In genomic region chr7:322111-322671, GRCh38 we compare ENCODE assay signal across 8 cellular contexts. TPM values are rescaled to one million over a fixed set of nuclear protein-coding genes. Genes with fewer than 3 reads are reported as not detected.
DNase-seq lines count a peak whose midpoint lies in the region; ATAC-seq and TF ChIP-seq lines count a peak whose summit lies in the region.

No MANE protein-coding gene starts in this region.

- CTCF ChIA-PET in CD8-positive, alpha-beta T cell (lab: Charles Lee), result interaction anchor here (0.6 to 5.3 kb wide), 21 partner anchors 10 to 856 kb away, joined by 3 to 53 read pairs (median 4); no protein-coding TSS in a partner anchor

- no peaks in the 10 kb centered on the region for H3K36me3 ChIP-seq in CD8-positive, alpha-beta T cell (ENCODE audit: insufficient read depth, low read length)
- H3K36me3 ChIP-seq in fibroblast of lung (ENCODE audit: control insufficient read depth, insufficient read depth, low read length) (no peaks in the 10 kb centered on the region), neutrophil (no peaks in the 10 kb centered on the region)

- H2AFZ ChIP-seq in fibroblast of lung (ENCODE audit: low read length), result no peak overlapping the region

- H3K4me1 Mint-ChIP-seq in CD8-positive, alpha-beta T cell (ENCODE audit: low read depth), result no peaks in the 10 kb centered on the region

- no peak overlapping the region for H3K27ac ChIP-seq in CD8-positive, alpha-beta T cell (ENCODE audit: low read depth, low read length)
- no peak overlapping the region for H3K27ac ChIP-seq in fibroblast of lung (ENCODE audit: insufficient read depth, low read length)
- H3K27ac ChIP-seq in neutrophil, result no peak overlapping the region
- H3K27ac ChIP-seq in substantia nigra (ENCODE audit: low read depth, low read length, poor library complexity, severe bottlenecking), result no peak overlapping the region

- H3K27ac Mint-ChIP-seq in CD8-positive, alpha-beta T cell, result no peak overlapping the region

- H3K4me1 ChIP-seq in CD8-positive, alpha-beta T cell (ENCODE audit: insufficient read depth, low read length), result peaks cover 4% of the 10 kb centered on the region
- no peaks in the 10 kb centered on the region for H3K4me1 ChIP-seq in fibroblast of lung (ENCODE audit: control insufficient read depth, extremely low read depth, insufficient read depth, low read length)
- no peaks in the 10 kb centered on the region for H3K4me1 ChIP-seq in neutrophil (ENCODE audit: control insufficient read depth in 1 of 2, insufficient read depth in 1 of 2, low read depth in 1 of 2, low read length in 1 of 2)

- H3K27me3 Mint-ChIP-seq in CD8-positive, alpha-beta T cell (ENCODE audit: low read depth), result peaks cover 27% of the 10 kb centered on the region

- no peak overlapping the region for H3K4me3 ChIP-seq in CD8-positive, alpha-beta T cell (ENCODE audit: low read depth, low read length)
- no peak overlapping the region for H3K4me3 ChIP-seq in fibroblast of lung (replicated peaks in 1 of 4; ENCODE audit: control extremely low read depth in 1 of 4, insufficient read depth in 1 of 4, low read depth in 3 of 4, low read length in 4 of 4)
- no peak overlapping the region for H3K4me3 ChIP-seq in neutrophil (ENCODE audit: low read depth in 1 of 2, low read length in 1 of 2)

- POLR2A ChIA-PET in CD8-positive, alpha-beta T cell (lab: Charles Lee), result no interaction called here

- intact Hi-C loops in CD8-positive, alpha-beta T cell (cut with DNase I, micrococcal nuclease), result loop anchor here (1.0 to 10.0 kb wide), 7 partner anchors 314 to 853 kb away; partner anchors contain the start of genes COX19 (in 2 of the 2), DNAAF5 (in 1 of the 2) and PRKAR1B (in 1 of the 2)

- ATAC-seq in CD8-positive, alpha-beta T cell, result peak; percentile 100
- ATAC-seq in GM21529 (IDR thresholded peaks at IDR 0.05; ENCODE audit: unreplicated experiment), result peak; percentile 74

- H3K9ac ChIP-seq in fibroblast of lung (ENCODE audit: insufficient read depth, low read length), result no peak overlapping the region

- H4K20me1 ChIP-seq in fibroblast of lung (ENCODE audit: control insufficient read depth, extremely low read depth, insufficient read depth, low read length), result no peaks in the 10 kb centered on the region

- no peak overlapping the region for H3K4me3 Mint-ChIP-seq in CD8-positive, alpha-beta T cell

- no peak overlapping the region for H3K4me2 ChIP-seq in fibroblast of lung (ENCODE audit: extremely low read depth, insufficient read depth, low read length)

- H3K9me3 ChIP-seq in CD8-positive, alpha-beta T cell (ENCODE audit: low read length), result no peaks in the 10 kb centered on the region
- H3K9me3 ChIP-seq in fibroblast of lung (ENCODE audit: control insufficient read depth, insufficient read depth, low read depth, low read length) (no peaks in the 10 kb centered on the region), neutrophil (no peaks in the 10 kb centered on the region)

- peak; percentile 73 to 94 (median 86) for DNase-seq in CD8-positive, alpha-beta T cell
- peak; percentile 35 for DNase-seq in NCI-H774 (lab: John Stamatoyannopoulos, UW)
- peak; percentile 95 for DNase-seq in activated T-cell treated with anti-CD3 and anti-CD28 coated beads, Interleukin-2, amount 50 U/mL, for 1 hour
- peak; percentile 10 to 14 for DNase-seq in fibroblast of lung (ENCODE audit: low read depth in 2 of 2)
- peak in 39 of 49 donors; percentile 13 to 86 (median 45) for DNase-seq in substantia nigra (lab: John Stamatoyannopoulos, UW)
- DNase-seq in foreskin melanocyte, result no peak

- TF ChIP-seq CTCF in CD8-positive, alpha-beta T cell (IDR thresholded peaks at IDR 0.05), result peak; percentile 82
- TF ChIP-seq CTCF in fibroblast of lung (conservative IDR thresholded peaks at IDR 0.05 in 1 of 2, IDR thresholded peaks at IDR 0.05 in 1 of 2; ENCODE audit: low read depth in 1 of 2, low read length in 2 of 2) (peak; percentile 60), neutrophil (IDR thresholded peaks at IDR 0.05) (peak; percentile 88)

- H3K36me3 Mint-ChIP-seq in CD8-positive, alpha-beta T cell, result no peaks in the 10 kb centered on the region

- no peaks in the 10 kb centered on the region for H3K79me2 ChIP-seq in fibroblast of lung (ENCODE audit: control insufficient read depth, insufficient read depth, low read length)

- H3K27me3 ChIP-seq in CD8-positive, alpha-beta T cell (ENCODE audit: insufficient read depth, low read length), result no peaks in the 10 kb centered on the region
- peaks cover 10% of the 10 kb centered on the region for H3K27me3 ChIP-seq in fibroblast of lung (ENCODE audit: control insufficient read depth, insufficient read depth, low read length)
- peaks cover 50% of the 10 kb centered on the region for H3K27me3 ChIP-seq in neutrophil

- no peaks in the 10 kb centered on the region for H3K9me3 Mint-ChIP-seq in CD8-positive, alpha-beta T cell

RNA-seq across cellular contexts. Expression of gene FOXL3, which starts 32.2 kb away (rescaled TPM):
- not detected for total RNA-seq in CD8-positive, alpha-beta T cell
- total RNA-seq in fibroblast of lung, result not detected in 2 replicates
- polyA plus RNA-seq in fibroblast of lung, result not detected in 2 replicates
- polyA plus RNA-seq in fibroblast of lung (2012), result not detected in 2 replicates
- polyA minus RNA-seq in fibroblast of lung (ENCODE audit: low replicate concordance), result not detected in 2 replicates
